22 cellular contexts compared by ENCODE assay signal in the genomic region with DNA sequence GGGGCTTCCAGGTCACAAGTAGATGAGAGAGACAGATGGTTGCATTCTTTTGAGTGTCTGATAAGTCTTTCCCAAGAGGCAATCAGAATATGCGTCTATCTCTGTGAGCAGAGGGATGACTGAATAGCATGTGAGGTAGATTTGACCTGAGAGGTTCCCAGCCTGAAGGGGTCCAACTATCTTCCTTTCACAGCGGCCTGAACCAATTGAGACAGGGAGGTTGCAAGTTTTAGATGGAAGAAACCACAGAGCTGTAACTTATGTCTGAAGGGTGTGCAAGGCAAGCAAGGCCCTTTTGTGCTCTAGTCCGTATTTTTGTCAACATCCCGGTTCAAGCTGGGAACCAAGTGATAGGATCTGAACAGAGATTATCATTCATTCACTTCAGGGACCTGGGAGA. TPM values are rescaled to one million over a fixed set of nuclear protein-coding genes. Genes with fewer than 3 reads are reported as not detected.
A peak's percentile ranks its signal among the peaks of the same experiment; 100 is the strongest.
DNase-seq lines count a peak whose midpoint lies in the region; ATAC-seq, FAIRE-seq and TF ChIP-seq lines count a peak whose summit lies in the region.
"Had no signal": no experiment of that assay in that cellular context is flagged by ENCODE, and none has a peak within 500 bp of the region (broad histone marks: within the 10 kb centered on the region; RNA-seq: fewer than 3 reads in every experiment).

No MANE protein-coding gene starts in this region.

- intact Hi-C loops in K562 (cut with micrococcal nuclease), result no loop called here

- H3K27me3 ChIP-seq in Karpas-422 (ENCODE audit: low read length), result no peaks in the 10 kb centered on the region
- H3K27me3 ChIP-seq in K562 (ENCODE audit: control insufficient read depth in 2 of 2, insufficient read depth in 2 of 2, low read length in 2 of 2), result no peaks in the 10 kb centered on the region
- H3K27me3 ChIP-seq: BLaER1 treated with 17β-estradiol and CSF1 and Interleukin-3, amounts not matched to agents 10 nM and 100 nM had no signal

- FAIRE-seq in K562 (lab: Jason Lieb, UNC), result peak; percentile 23
- FAIRE-seq: G401.6, GM12891, HepG2 had no signal

- DNase-seq in NCI-H82 (lab: John Stamatoyannopoulos, UW) (peak; percentile 42), NCI-H82 treated with DMSO at 0.1 percent for 48 hours (lab: John Stamatoyannopoulos, UW; ENCODE audit: unreplicated experiment) (no peak), Karpas-422 (no peak), K562 (ENCODE audit: extremely low read depth in 1 of 4, low spot score in 3 of 4) (peak in 2 of 4 experiments; percentile 50 to 84), Ammon's horn (ENCODE audit: low spot score) (no peak), T1000 (lab: John Stamatoyannopoulos, UW) (no peak), amniotic stem cell (lab: John Stamatoyannopoulos, UW) (no peak)
- DNase-seq in stimulated activated effector memory CD8-positive, alpha-beta T cell treated with anti-CD3 and anti-CD28 coated beads, Interleukin-12 subunit alpha, Interleukin-12 subunit beta, amount 100 ng/mL, for 72 hours (ENCODE audit: low spot score in 2 of 2), result no peak
- DNase-seq: 8988T; Calu3; CD8-positive, alpha-beta T cell; DMS 273 treated with DMSO at 0.1 percent for 48 hours; DMS53; GM23248; H7 had no signal

- H3K4me2 ChIP-seq in Karpas-422 (ENCODE audit: low read depth, low read length, poor library complexity, severe bottlenecking), result no peak overlapping the region
- peak overlapping the region; percentile 48; the same call in 1 of the 2 replicates for H3K4me2 ChIP-seq in K562 (ENCODE audit: insufficient read depth, low read length)

- peak; percentile 71 for ATAC-seq in K562
- no peak for ATAC-seq in stimulated activated effector memory CD8-positive, alpha-beta T cell treated with anti-CD3 and anti-CD28 coated beads, Interleukin-12 subunit alpha, Interleukin-12 subunit beta, amount 100 ng/mL, for 72 hours
- ATAC-seq: CD8-positive, alpha-beta T cell; HCT116; HepG2 had no signal

- CTCF ChIA-PET in K562 (lab: Yijun Ruan, JAX; ENCODE audit: low intra/inter-chr PET ratio), result no interaction called here

- no peaks in the 10 kb centered on the region for H4K20me1 ChIP-seq in Karpas-422 (ENCODE audit: insufficient read depth, low read depth, low read length)
- no peaks in the 10 kb centered on the region for H4K20me1 ChIP-seq in K562 (replicated peaks; ENCODE audit: control insufficient read depth, insufficient read depth, low read length)
- H4K20me1 ChIP-seq: BLaER1 treated with 17β-estradiol and CSF1 and Interleukin-3, amounts not matched to agents 10 nM and 100 nM had no signal

- TF ChIP-seq CTCF in K562 (IDR thresholded peaks at IDR 0.05 in 2 of 3, conservative IDR thresholded peaks at IDR 0.05 in 1 of 3; ENCODE audit: insufficient read depth in 2 of 3, low read depth in 1 of 3, low read length in 3 of 3), result no peak

- no peak overlapping the region for H3K9ac ChIP-seq in Karpas-422 (ENCODE audit: low read length)
- no peak overlapping the region for H3K9ac ChIP-seq in K562 (ENCODE audit: insufficient read depth in 1 of 2, low read depth in 2 of 2, low read length in 2 of 2)
- H3K9ac ChIP-seq: BLaER1 treated with 17β-estradiol and CSF1 and Interleukin-3, amounts not matched to agents 10 nM and 100 nM; GM23248 had no signal

- H3K27ac ChIP-seq in Karpas-422 (ENCODE audit: low read length) (no peak overlapping the region), K562 (ENCODE audit: extremely low read depth, low read depth, low read length) (no peak overlapping the region)
- H3K27ac ChIP-seq: BLaER1 treated with 17β-estradiol and CSF1 and Interleukin-3, amounts not matched to agents 10 nM and 100 nM; GM23248 had no signal

- peaks cover 10% of the 10 kb centered on the region for H3K36me3 Mint-ChIP-seq in stimulated activated effector memory CD8-positive, alpha-beta T cell treated with anti-CD3 and anti-CD28 coated beads, Interleukin-12 subunit alpha, Interleukin-12 subunit beta, amount 100 ng/mL, for 72 hours
- H3K36me3 Mint-ChIP-seq: CD8-positive, alpha-beta T cell; IgD-negative memory B cell had no signal

- H3K36me3 ChIP-seq in Karpas-422 (ENCODE audit: insufficient read depth, low read length) (no peaks in the 10 kb centered on the region), K562 (ENCODE audit: control insufficient read depth, insufficient read depth, low read length) (no peaks in the 10 kb centered on the region)
- H3K36me3 ChIP-seq: BLaER1 treated with 17β-estradiol and CSF1 and Interleukin-3, amounts not matched to agents 10 nM and 100 nM had no signal

- H3K79me2 ChIP-seq in Karpas-422 (ENCODE audit: low read length), result no peaks in the 10 kb centered on the region
- no peaks in the 10 kb centered on the region for H3K79me2 ChIP-seq in K562 (ENCODE audit: control insufficient read depth, insufficient read depth, low read length)

- peaks cover 67% of the 10 kb centered on the region for H3K4me1 Mint-ChIP-seq in stimulated activated effector memory CD8-positive, alpha-beta T cell treated with anti-CD3 and anti-CD28 coated beads, Interleukin-12 subunit alpha, Interleukin-12 subunit beta, amount 100 ng/mL, for 72 hours

- no peak overlapping the region for H3K4me3 ChIP-seq in Karpas-422 (ENCODE audit: low read length)
- H3K4me3 ChIP-seq in K562, result no peak overlapping the region
- H3K4me3 ChIP-seq: BLaER1 treated with 17β-estradiol and CSF1 and Interleukin-3, amounts not matched to agents 10 nM and 100 nM; GM23248 had no signal

- POLR2A ChIA-PET in K562 (lab: Yijun Ruan, JAX), result interaction anchor here (0.7 to 1.6 kb wide), 9 partner anchors 10 to 727 kb away, joined by 3 to 15 read pairs (median 3); a partner anchor contains a TSS

- no peak for TF ChIP-seq RAD21 in K562 (CRISPR knock-in tag; conservative IDR thresholded peaks at IDR 0.05 in 1 of 2, IDR thresholded peaks at IDR 0.05 in 1 of 2)

- H3K9me3 ChIP-seq in Karpas-422 (ENCODE audit: low read length) (no peaks in the 10 kb centered on the region), K562 (replicated peaks; ENCODE audit: control insufficient read depth, insufficient read depth, low read depth, low read length) (no peaks in the 10 kb centered on the region)
- H3K9me3 ChIP-seq: BLaER1 treated with 17β-estradiol and CSF1 and Interleukin-3, amounts not matched to agents 10 nM and 100 nM had no signal

- WGBS in K562 (ENCODE audit: insufficient coverage, low coverage, missing lambda C conversion rate), result 5% methylated on average over 4 of the region's 4 CpGs

- H3K4me3 Mint-ChIP-seq in stimulated activated effector memory CD8-positive, alpha-beta T cell treated with anti-CD3 and anti-CD28 coated beads, Interleukin-12 subunit alpha, Interleukin-12 subunit beta, amount 100 ng/mL, for 72 hours, result no peak overlapping the region
- H3K4me3 Mint-ChIP-seq: B cell; CD8-positive, alpha-beta T cell had no signal

- H3K9me2 ChIP-seq in Karpas-422 (replicated peaks; ENCODE audit: insufficient read depth, low read length), result no peaks in the 10 kb centered on the region

- H2AFZ ChIP-seq in Karpas-422 (ENCODE audit: low read length) (peak overlapping the region; percentile 62; the same call in 1 of the 2 replicates), K562 (ENCODE audit: low read depth, low read length) (peak overlapping the region; percentile 17; the same call in 1 of the 2 replicates)
- H2AFZ ChIP-seq: GM23248 had no signal

- TF ChIP-seq EP300 in K562 (IDR thresholded peaks at IDR 0.05; ENCODE audit: low read length), result 0 out of 2 replicates have a peak, but pooled peaks have one; percentile 37

- no peaks in the 10 kb centered on the region for H3K9me3 Mint-ChIP-seq in stimulated activated effector memory CD8-positive, alpha-beta T cell treated with anti-CD3 and anti-CD28 coated beads, Interleukin-12 subunit alpha, Interleukin-12 subunit beta, amount 100 ng/mL, for 72 hours
- H3K9me3 Mint-ChIP-seq: CD8-positive, alpha-beta T cell had no signal

- BruUV-seq in K562 (replicated peaks; lab: Mats Ljungman, UMichigan), result no TSS peak

- peak overlapping the region; percentile 65 for H3K27ac Mint-ChIP-seq in stimulated activated effector memory CD8-positive, alpha-beta T cell treated with anti-CD3 and anti-CD28 coated beads, Interleukin-12 subunit alpha, Interleukin-12 subunit beta, amount 100 ng/mL, for 72 hours
- H3K27ac Mint-ChIP-seq: B cell; CD8-positive, alpha-beta T cell; IgD-negative memory B cell had no signal

- in situ Hi-C loops in K562 (cut with MboI), result no loop called here

- no peak for TF ChIP-seq POLR2A in K562 (conservative IDR thresholded peaks at IDR 0.05)

- H3K4me1 ChIP-seq in Karpas-422 (ENCODE audit: low read length) (no peaks in the 10 kb centered on the region), K562 (replicated peaks in 1 of 2; ENCODE audit: control insufficient read depth in 2 of 2, insufficient read depth in 2 of 2, low read length in 2 of 2) (peaks cover 8 to 40% of the 10 kb centered on the region in 2 experiments)

- H3K9me1 ChIP-seq in K562 (ENCODE audit: control insufficient read depth, insufficient read depth, low read length), result no peaks in the 10 kb centered on the region

TF ChIP-seq in K562, 482 proteins besides CTCF, POLR2A, EP300 and RAD21 (continues in another document):
- TF ChIP-seq GATA2 (CRISPR knock-in tag; IDR thresholded peaks at IDR 0.05), result 0 out of 2 replicates have a peak, but pooled peaks have one; percentile 17

RNA-seq across cellular contexts. Expression of a gene that starts 9.9 kb away (rescaled TPM):
- 127 and 268 TPM in 2 replicates for total RNA-seq in Karpas-422 (2014; rRNA removed; shearing (Covaris generic); ENCODE audit: low replicate concordance)
- total RNA-seq in K562 (2011; cell fraction: chromatin; rRNA removed; ENCODE audit: low replicate concordance), result 15.0 and 31.2 TPM in 2 replicates
- 24.3 and 25.7 TPM in 2 replicates for total RNA-seq in K562 (2011; cell fraction: nucleolus; rRNA removed)
- total RNA-seq in K562 (2011; cell fraction: nucleoplasm; rRNA removed), result 24.3 and 28.9 TPM in 2 replicates
- total RNA-seq in K562 (2014; rRNA removed), result 44.1 and 53.7 TPM in 2 replicates
- 32.0 and 40.3 TPM in 2 replicates for total RNA-seq in K562 (2014; rRNA removed; fragmentation: Illumina TruSeq; extraction: Trizol)
- total RNA-seq in K562 (2015; rRNA removed; fragmentation: Illumina TruSeq; extraction: Trizol), result 36.8 and 38.1 TPM in 2 replicates
- 114 and 119 TPM in 2 replicates for total RNA-seq in K562 (2021)
- polyA plus RNA-seq in K562 (2011; rRNA removed), result 45.6 and 52.7 TPM in 2 replicates
- 69.5 and 81.8 TPM in 2 replicates for polyA plus RNA-seq in K562 (2011; cell fraction: cytosol; rRNA removed)
- polyA plus RNA-seq in K562 (2011; cell fraction: nucleus; rRNA removed), result 23.0 and 28.0 TPM in 2 replicates
- polyA plus RNA-seq in K562 (2012), result 80.6 and 187 TPM in 2 replicates
- 53.9 and 60.8 TPM in 2 replicates for polyA plus RNA-seq in K562 (2014; fragmentation: Illumina TruSeq; extraction: Trizol)
- 1 to 10 TPM; 2.3 to 3.2 TPM for polyA plus RNA-seq in K562 (2014; fragmentation: Nextera tagmentation; extraction: Ambion mirVana)
- 41.9 and 42.2 TPM in 2 replicates for polyA plus RNA-seq in K562 (2014; rRNA removed)
- 42.6 and 50.7 TPM in 2 replicates for polyA minus RNA-seq in K562 (2011; rRNA and poly(A)+ RNA removed)
- 44.9 and 65.3 TPM in 2 replicates for polyA minus RNA-seq in K562 (2011; cell fraction: cytosol; rRNA and poly(A)+ RNA removed)
- 7.5 and 16.1 TPM in 2 replicates for polyA minus RNA-seq in K562 (2011; cell fraction: nucleus; rRNA and poly(A)+ RNA removed)
